1 cellular context compared by ENCODE assay signal in the genomic region with DNA sequence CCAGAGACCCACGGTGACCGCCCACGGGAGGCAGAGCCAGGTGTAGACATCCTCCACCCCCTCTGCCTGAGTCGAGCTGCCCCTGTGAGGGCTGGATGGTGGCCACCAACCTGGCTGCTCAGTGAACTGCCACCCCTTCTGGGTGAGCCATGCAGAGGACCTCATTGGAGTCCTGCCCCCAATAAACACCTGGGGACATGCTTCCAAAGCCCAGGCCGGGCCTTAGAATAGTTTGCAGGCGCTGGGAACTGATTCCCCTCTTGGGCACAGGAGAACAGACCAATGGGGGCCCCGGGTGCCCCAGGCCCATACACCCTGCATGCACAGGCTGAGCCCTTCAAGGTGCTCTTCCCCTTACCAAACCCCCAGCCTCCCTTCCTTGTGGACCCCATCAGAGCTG.
TF ChIP-seq lines count a peak whose summit lies in the region.

No MANE protein-coding gene starts in this region.

TF ChIP-seq in SK-N-SH, 30 proteins besides CTCF, POLR2A, EP300 and RAD21 (continued from another document):
- TF ChIP-seq, protein P1, sequence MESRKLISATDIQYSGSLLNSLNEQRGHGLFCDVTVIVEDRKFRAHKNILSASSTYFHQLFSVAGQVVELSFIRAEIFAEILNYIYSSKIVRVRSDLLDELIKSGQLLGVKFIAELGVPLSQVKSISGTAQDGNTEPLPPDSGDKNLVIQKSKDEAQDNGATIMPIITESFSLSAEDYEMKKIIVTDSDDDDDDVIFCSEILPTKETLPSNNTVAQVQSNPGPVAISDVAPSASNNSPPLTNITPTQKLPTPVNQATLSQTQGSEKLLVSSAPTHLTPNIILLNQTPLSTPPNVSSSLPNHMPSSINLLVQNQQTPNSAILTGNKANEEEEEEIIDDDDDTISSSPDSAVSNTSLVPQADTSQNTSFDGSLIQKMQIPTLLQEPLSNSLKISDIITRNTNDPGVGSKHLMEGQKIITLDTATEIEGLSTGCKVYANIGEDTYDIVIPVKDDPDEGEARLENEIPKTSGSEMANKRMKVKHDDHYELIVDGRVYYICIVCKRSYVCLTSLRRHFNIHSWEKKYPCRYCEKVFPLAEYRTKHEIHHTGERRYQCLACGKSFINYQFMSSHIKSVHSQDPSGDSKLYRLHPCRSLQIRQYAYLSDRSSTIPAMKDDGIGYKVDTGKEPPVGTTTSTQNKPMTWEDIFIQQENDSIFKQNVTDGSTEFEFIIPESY (IDR thresholded peaks at IDR 0.05; ENCODE audit: borderline replicate concordance, low read depth): no peak
- TF ChIP-seq, protein P2, sequence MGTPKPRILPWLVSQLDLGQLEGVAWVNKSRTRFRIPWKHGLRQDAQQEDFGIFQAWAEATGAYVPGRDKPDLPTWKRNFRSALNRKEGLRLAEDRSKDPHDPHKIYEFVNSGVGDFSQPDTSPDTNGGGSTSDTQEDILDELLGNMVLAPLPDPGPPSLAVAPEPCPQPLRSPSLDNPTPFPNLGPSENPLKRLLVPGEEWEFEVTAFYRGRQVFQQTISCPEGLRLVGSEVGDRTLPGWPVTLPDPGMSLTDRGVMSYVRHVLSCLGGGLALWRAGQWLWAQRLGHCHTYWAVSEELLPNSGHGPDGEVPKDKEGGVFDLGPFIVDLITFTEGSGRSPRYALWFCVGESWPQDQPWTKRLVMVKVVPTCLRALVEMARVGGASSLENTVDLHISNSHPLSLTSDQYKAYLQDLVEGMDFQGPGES (IDR thresholded peaks at IDR 0.05; ENCODE audit: low read depth, low read length): no peak
- no peak for TF ChIP-seq EZH2phosphoT487 (IDR thresholded peaks at IDR 0.05; ENCODE audit: borderline replicate concordance, low read depth)
- TF ChIP-seq TEAD4 (IDR thresholded peaks at IDR 0.05; ENCODE audit: borderline replicate concordance, insufficient read depth): no peak
- no peak for TF ChIP-seq TCF12 (IDR thresholded peaks at IDR 0.05)
- no peak for TF ChIP-seq JUND (IDR thresholded peaks at IDR 0.05)
- TF ChIP-seq GATA2 (CRISPR knock-in tag; IDR thresholded peaks at IDR 0.05): no peak
